ENCODE assay signal across 15 cellular contexts in the genomic region with DNA sequence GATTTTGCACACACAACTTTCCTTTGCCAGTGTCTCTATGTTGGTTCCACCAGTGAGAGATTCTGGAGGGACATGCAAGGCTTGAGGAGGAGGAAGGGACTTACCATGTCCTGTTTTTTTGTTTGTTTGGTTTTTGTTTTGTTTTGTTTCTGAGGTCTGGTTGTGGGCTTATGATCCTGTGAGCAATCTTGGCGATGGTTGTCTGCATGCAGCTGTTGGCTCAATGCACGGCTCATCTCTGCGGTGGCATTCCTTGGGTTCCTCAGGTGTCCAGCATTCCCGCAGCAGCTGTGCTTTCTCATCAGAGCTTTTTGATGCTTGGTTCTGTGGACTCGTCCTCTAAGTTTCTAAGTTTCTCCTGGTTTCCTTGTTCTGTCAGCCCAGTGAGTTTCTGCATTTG. TPM values are rescaled to one million over a fixed set of nuclear protein-coding genes. Genes with fewer than 3 reads are reported as not detected.
DNase-seq lines count a peak whose midpoint lies in the region; FAIRE-seq and TF ChIP-seq lines count a peak whose summit lies in the region.
"Had no signal": no experiment of that assay in that cellular context is flagged by ENCODE, and none has a peak within 500 bp of the region (broad histone marks: within the 10 kb centered on the region; RNA-seq: fewer than 3 reads in every experiment).

No MANE protein-coding gene starts in this region.

- FAIRE-seq in HTR-8/SVneo (lab: Jason Lieb, UNC) = peak; percentile 79

- H3K27me3 Mint-ChIP-seq in nephron progenitor cell (ENCODE audit: low read depth, poor library complexity) (no peaks in the 10 kb centered on the region), CD14-positive monocyte (ENCODE audit: low read depth in 3 of 3) (peaks cover 0 to 4% (median 2%) of the 10 kb centered on the region in 3 donors)
- H3K27me3 Mint-ChIP-seq: activated naive CD4-positive, alpha-beta T cell treated with anti-CD3 and anti-CD28 coated beads, Interleukin-2, amount 50 U/mL, for 24 hours had no signal

- H3K27ac ChIP-seq in ACC112 (ENCODE audit: low read depth, low read length) (peak overlapping the region; percentile 100), breast epithelium (peak overlapping the region in 1 of 2 donors; percentile 97)

- H3K27me3 ChIP-seq in ACC112 (ENCODE audit: insufficient read depth, low read length) (no peaks in the 10 kb centered on the region), breast epithelium (no peaks in the 10 kb centered on the region)

- H3K4me3 ChIP-seq in ACC112 (ENCODE audit: low read depth, low read length) = peak overlapping the region; percentile 75
- H3K4me3 ChIP-seq in breast epithelium = peak overlapping the region in 2 of 3 donors; percentile 15 to 29

- DNase-seq in HTR-8/SVneo (ENCODE audit: insufficient read length, low spot score) (no peak), breast epithelium (ENCODE audit: low spot score in 2 of 2) (no peak), myocyte (ENCODE audit: low read depth) (peak; percentile 99), germinal center (ENCODE audit: low spot score) (no peak), nephron progenitor cell (no peak), SKM-1 treated with dmso at 0.1 percent for 144 hours (lab: John Stamatoyannopoulos, UW; ENCODE audit: unreplicated experiment) (no peak), CD14-positive monocyte (ENCODE audit: low spot score) (no peak)
- DNase-seq: activated CD4-positive, alpha-beta T cell treated with anti-CD3 and anti-CD28 coated beads, Interleukin-2, amount 10 ng/mL, durations not matched to agents 7 days and 5 days; C1 segment of cervical spinal cord; effector CD8-positive, alpha-beta T cell; naive thymus-derived CD4-positive, alpha-beta T cell; NCI-H446; stimulated activated naive CD4-positive, alpha-beta T cell had no signal

- intact Hi-C loops in breast epithelium (cut with DNase I; ENCODE audit: low total_unique reads) (no loop called here), CD14-positive monocyte (cut with micrococcal nuclease) (no loop called here)

- peaks cover 12% of the 10 kb centered on the region for H3K4me1 Mint-ChIP-seq in nephron progenitor cell
- peaks cover 2% of the 10 kb centered on the region for H3K4me1 Mint-ChIP-seq in CD14-positive monocyte
- H3K4me1 Mint-ChIP-seq: activated naive CD4-positive, alpha-beta T cell treated with anti-CD3 and anti-CD28 coated beads, Interleukin-2, amount 50 U/mL, for 24 hours had no signal

- peaks cover 1% of the 10 kb centered on the region for H3K79me2 ChIP-seq in ACC112 (ENCODE audit: control insufficient read depth, insufficient read depth, low read length, unreplicated experiment)

- H3K4me1 ChIP-seq in ACC112 (ENCODE audit: control insufficient read depth, insufficient read depth, low read length, unreplicated experiment) (peaks cover 45% of the 10 kb centered on the region), breast epithelium (peaks cover 0 to 8% of the 10 kb centered on the region in 2 donors)

- H3K36me3 Mint-ChIP-seq in nephron progenitor cell (ENCODE audit: low read depth) (no peaks in the 10 kb centered on the region), CD14-positive monocyte (no peaks in the 10 kb centered on the region)
- H3K36me3 Mint-ChIP-seq: activated naive CD4-positive, alpha-beta T cell treated with anti-CD3 and anti-CD28 coated beads, Interleukin-2, amount 50 U/mL, for 24 hours had no signal

- no peak overlapping the region for H3K27ac Mint-ChIP-seq in nephron progenitor cell
- H3K27ac Mint-ChIP-seq in CD14-positive monocyte = peak overlapping the region in 1 of 7 donors; percentile 54
- H3K27ac Mint-ChIP-seq: activated CD4-positive, alpha-beta T cell treated with anti-CD3 and anti-CD28 coated beads, Interleukin-2, amount 10 ng/mL, durations not matched to agents 7 days and 5 days; activated naive CD4-positive, alpha-beta T cell treated with anti-CD3 and anti-CD28 coated beads, Interleukin-2, amount 50 U/mL, for 24 hours had no signal

- H3K4me3 Mint-ChIP-seq in nephron progenitor cell (no peak overlapping the region), CD14-positive monocyte (no peak overlapping the region)
- H3K4me3 Mint-ChIP-seq: activated CD4-positive, alpha-beta T cell treated with anti-CD3 and anti-CD28 coated beads, Interleukin-2, amount 10 ng/mL, durations not matched to agents 7 days and 5 days had no signal

- no peak overlapping the region for H2AFZ ChIP-seq in ACC112 (ENCODE audit: low read length, unreplicated experiment)

- H3K9me3 ChIP-seq in breast epithelium = no peaks in the 10 kb centered on the region

- peaks cover 18% of the 10 kb centered on the region for H3K9me3 Mint-ChIP-seq in nephron progenitor cell
- H3K9me3 Mint-ChIP-seq in CD14-positive monocyte = peaks cover 0 to 3% (median 0%) of the 10 kb centered on the region in 7 donors
- H3K9me3 Mint-ChIP-seq: activated CD4-positive, alpha-beta T cell treated with anti-CD3 and anti-CD28 coated beads, Interleukin-2, amount 10 ng/mL, durations not matched to agents 7 days and 5 days; activated naive CD4-positive, alpha-beta T cell treated with anti-CD3 and anti-CD28 coated beads, Interleukin-2, amount 50 U/mL, for 24 hours had no signal

- TF ChIP-seq POLR2A in breast epithelium (IDR thresholded peaks at IDR 0.05) = no peak

- TF ChIP-seq CTCF in breast epithelium (IDR thresholded peaks at IDR 0.05) (no peak), nephron progenitor cell (IDR thresholded peaks at IDR 0.05) (no peak), CD14-positive monocyte (IDR thresholded peaks at IDR 0.05) (no peak)

- no peaks in the 10 kb centered on the region for H3K36me3 ChIP-seq in ACC112 (ENCODE audit: insufficient read depth, low read length)
- no peaks in the 10 kb centered on the region for H3K36me3 ChIP-seq in breast epithelium

RNA-seq across cellular contexts. Expression of a gene that starts 4.8 kb away (rescaled TPM):
- 1,000 to 10,000 TPM in 2 of 3 donors, 100 to 1,000 TPM in 1; 987 to 2,750 (median 1,078) TPM for total RNA-seq in breast epithelium
- total RNA-seq in myocyte = 921 and 1,107 TPM in 2 replicates
- polyA plus RNA-seq in myocyte (2012) = 2,128 TPM
- not detected for polyA plus RNA-seq in CD14-positive monocyte
- total RNA-seq: activated CD4-positive, alpha-beta T cell treated with anti-CD3 and anti-CD28 coated beads, Interleukin-2, amount 10 ng/mL, durations not matched to agents 7 days and 5 days; naive thymus-derived CD4-positive, alpha-beta T cell had no signal
- polyA plus RNA-seq: naive thymus-derived CD4-positive, alpha-beta T cell had no signal
